ENCODE assay signal across 1 cellular context in genomic region chr5:103098993-103099392, GRCh38.
TF ChIP-seq lines count a peak whose summit lies in the region.

No MANE protein-coding gene starts in this region.

TF ChIP-seq in GM12878, 131 proteins besides CTCF, POLR2A, EP300 and RAD21:
- TF ChIP-seq, protein P1, sequence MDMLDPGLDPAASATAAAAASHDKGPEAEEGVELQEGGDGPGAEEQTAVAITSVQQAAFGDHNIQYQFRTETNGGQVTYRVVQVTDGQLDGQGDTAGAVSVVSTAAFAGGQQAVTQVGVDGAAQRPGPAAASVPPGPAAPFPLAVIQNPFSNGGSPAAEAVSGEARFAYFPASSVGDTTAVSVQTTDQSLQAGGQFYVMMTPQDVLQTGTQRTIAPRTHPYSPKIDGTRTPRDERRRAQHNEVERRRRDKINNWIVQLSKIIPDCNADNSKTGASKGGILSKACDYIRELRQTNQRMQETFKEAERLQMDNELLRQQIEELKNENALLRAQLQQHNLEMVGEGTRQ (IDR thresholded peaks at IDR 0.05; ENCODE audit: borderline replicate concordance, low read depth, low read length), result peak; percentile 5; the same call in 1 of the 2 replicates
- TF ChIP-seq NR2C2 (IDR thresholded peaks at IDR 0.05; ENCODE audit: borderline replicate concordance, control insufficient read depth, insufficient read length, low read depth), result no peak
- TF ChIP-seq PRDM15 (CRISPR knock-in tag; IDR thresholded peaks at IDR 0.05), result no peak
- no peak for TF ChIP-seq MEF2A (IDR thresholded peaks at IDR 0.05; ENCODE audit: insufficient read depth, low read depth, low read length)
- peak; percentile 64; the same call in 1 of the 2 replicates for TF ChIP-seq RAD51 (IDR thresholded peaks at IDR 0.05)
- TF ChIP-seq BMI1 (IDR thresholded peaks at IDR 0.05; ENCODE audit: borderline replicate concordance), result no peak
- peak; percentile 59 for TF ChIP-seq SIX5 (IDR thresholded peaks at IDR 0.05; ENCODE audit: low read depth, low read length, severe bottlenecking)
- TF ChIP-seq SMAD5 (IDR thresholded peaks at IDR 0.05; ENCODE audit: low read depth), result no peak
- TF ChIP-seq YY1 (IDR thresholded peaks at IDR 0.05; ENCODE audit: low read depth, low read length), result no peak
- TF ChIP-seq KLF5 (IDR thresholded peaks at IDR 0.05; ENCODE audit: partially characterized antibody), result no peak
- TF ChIP-seq MXI1 (IDR thresholded peaks at IDR 0.05; ENCODE audit: low read depth, low read length), result no peak
- TF ChIP-seq STAT1 (conservative IDR thresholded peaks at IDR 0.05), result no peak
- peak; percentile 54 for TF ChIP-seq HCFC1 (IDR thresholded peaks at IDR 0.05; ENCODE audit: low read length)
- TF ChIP-seq PBX3 (IDR thresholded peaks at IDR 0.05; ENCODE audit: insufficient replicate concordance, low read depth, low read length), result no peak
- no peak for TF ChIP-seq SREBF2 (IDR thresholded peaks at IDR 0.05; ENCODE audit: low read length)
